In the genomic region with DNA sequence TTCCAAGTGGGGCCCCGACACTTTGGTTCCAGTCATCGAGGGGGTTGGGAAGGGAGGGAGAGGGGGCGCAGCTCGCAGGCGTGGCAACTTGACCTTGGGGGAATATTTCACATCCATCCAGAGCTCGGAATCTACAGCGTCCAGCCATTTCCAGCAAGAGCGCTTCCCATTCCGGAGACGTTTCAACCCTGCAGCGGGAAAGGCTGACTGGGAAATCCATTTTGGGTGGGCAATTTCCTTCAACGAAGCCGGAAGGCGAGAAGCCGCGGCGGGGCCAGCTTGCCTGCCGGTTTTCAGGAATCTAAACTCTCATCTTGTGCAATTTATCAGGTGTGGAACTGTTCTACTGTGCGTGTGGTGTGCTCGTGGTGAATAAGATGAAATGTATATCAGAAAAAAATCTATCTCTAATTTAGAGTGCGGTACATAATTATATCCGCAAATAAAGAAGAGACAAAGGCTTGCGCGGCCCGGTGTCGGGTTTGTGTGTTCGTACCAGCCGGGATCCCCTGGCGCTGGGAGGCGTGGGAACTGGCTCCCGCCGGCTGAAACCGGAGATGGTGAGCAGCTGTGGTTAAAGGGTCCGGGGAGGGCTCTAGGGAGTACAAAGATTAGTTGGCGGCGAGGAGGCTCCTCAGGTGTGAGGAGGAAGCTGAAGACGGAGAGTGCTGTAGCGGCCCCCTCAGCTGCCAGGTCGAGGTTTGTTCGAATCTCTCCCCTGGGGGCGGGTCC, we compare ENCODE assay signal across 2 cellular contexts.
TF ChIP-seq lines count a peak whose summit lies in the region.

No MANE protein-coding gene starts in this region.

TF ChIP-seq in SK-N-SH, 30 proteins besides CTCF, POLR2A, EP300 and RAD21 (continued from another document):
- TF ChIP-seq, protein P1, sequence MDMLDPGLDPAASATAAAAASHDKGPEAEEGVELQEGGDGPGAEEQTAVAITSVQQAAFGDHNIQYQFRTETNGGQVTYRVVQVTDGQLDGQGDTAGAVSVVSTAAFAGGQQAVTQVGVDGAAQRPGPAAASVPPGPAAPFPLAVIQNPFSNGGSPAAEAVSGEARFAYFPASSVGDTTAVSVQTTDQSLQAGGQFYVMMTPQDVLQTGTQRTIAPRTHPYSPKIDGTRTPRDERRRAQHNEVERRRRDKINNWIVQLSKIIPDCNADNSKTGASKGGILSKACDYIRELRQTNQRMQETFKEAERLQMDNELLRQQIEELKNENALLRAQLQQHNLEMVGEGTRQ (IDR thresholded peaks at IDR 0.05; ENCODE audit: borderline replicate concordance, low read depth, low read length): no peak
- TF ChIP-seq EZH2phosphoT487 (IDR thresholded peaks at IDR 0.05; ENCODE audit: borderline replicate concordance, low read depth) (no peak), FOXM1 (IDR thresholded peaks at IDR 0.05; ENCODE audit: low read depth) (no peak), CHD2 (IDR thresholded peaks at IDR 0.05; ENCODE audit: low read length, partially characterized antibody) (no peak), TEAD4 (IDR thresholded peaks at IDR 0.05; ENCODE audit: borderline replicate concordance, insufficient read depth) (no peak)

TF ChIP-seq in SK-N-SH treated with all-trans-retinoic acid at 6 μM for 48 hours, 23 proteins besides CTCF, POLR2A, EP300 and RAD21 (continued from another document):
- TF ChIP-seq ZNF70 (CRISPR knock-in tag; IDR thresholded peaks at IDR 0.05): no peak
- no peak for TF ChIP-seq PPARA (CRISPR knock-in tag; IDR thresholded peaks at IDR 0.05; ENCODE audit: borderline replicate concordance)
- TF ChIP-seq TOX (CRISPR knock-in tag; IDR thresholded peaks at IDR 0.05; ENCODE audit: borderline replicate concordance): no peak
- TF ChIP-seq TCF4 (CRISPR knock-in tag; IDR thresholded peaks at IDR 0.05; ENCODE audit: borderline replicate concordance): no peak
- no peak for TF ChIP-seq ISL1 (CRISPR knock-in tag; IDR thresholded peaks at IDR 0.05)
- TF ChIP-seq, protein P2, sequence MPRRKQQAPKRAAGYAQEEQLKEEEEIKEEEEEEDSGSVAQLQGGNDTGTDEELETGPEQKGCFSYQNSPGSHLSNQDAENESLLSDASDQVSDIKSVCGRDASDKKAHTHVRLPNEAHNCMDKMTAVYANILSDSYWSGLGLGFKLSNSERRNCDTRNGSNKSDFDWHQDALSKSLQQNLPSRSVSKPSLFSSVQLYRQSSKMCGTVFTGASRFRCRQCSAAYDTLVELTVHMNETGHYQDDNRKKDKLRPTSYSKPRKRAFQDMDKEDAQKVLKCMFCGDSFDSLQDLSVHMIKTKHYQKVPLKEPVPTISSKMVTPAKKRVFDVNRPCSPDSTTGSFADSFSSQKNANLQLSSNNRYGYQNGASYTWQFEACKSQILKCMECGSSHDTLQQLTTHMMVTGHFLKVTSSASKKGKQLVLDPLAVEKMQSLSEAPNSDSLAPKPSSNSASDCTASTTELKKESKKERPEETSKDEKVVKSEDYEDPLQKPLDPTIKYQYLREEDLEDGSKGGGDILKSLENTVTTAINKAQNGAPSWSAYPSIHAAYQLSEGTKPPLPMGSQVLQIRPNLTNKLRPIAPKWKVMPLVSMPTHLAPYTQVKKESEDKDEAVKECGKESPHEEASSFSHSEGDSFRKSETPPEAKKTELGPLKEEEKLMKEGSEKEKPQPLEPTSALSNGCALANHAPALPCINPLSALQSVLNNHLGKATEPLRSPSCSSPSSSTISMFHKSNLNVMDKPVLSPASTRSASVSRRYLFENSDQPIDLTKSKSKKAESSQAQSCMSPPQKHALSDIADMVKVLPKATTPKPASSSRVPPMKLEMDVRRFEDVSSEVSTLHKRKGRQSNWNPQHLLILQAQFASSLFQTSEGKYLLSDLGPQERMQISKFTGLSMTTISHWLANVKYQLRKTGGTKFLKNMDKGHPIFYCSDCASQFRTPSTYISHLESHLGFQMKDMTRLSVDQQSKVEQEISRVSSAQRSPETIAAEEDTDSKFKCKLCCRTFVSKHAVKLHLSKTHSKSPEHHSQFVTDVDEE (CRISPR knock-in tag; IDR thresholded peaks at IDR 0.05): no peak
- TF ChIP-seq ESRRG (CRISPR knock-in tag; IDR thresholded peaks at IDR 0.05): no peak
- TF ChIP-seq ZC3H10 (CRISPR knock-in tag; IDR thresholded peaks at IDR 0.05): no peak
- TF ChIP-seq GLIS3 (CRISPR knock-in tag; IDR thresholded peaks at IDR 0.05): no peak
- no peak for TF ChIP-seq SNAI2 (CRISPR knock-in tag; IDR thresholded peaks at IDR 0.05)
- no peak for TF ChIP-seq ZFP30 (CRISPR knock-in tag; IDR thresholded peaks at IDR 0.05)
- TF ChIP-seq ZNF8 (CRISPR knock-in tag; IDR thresholded peaks at IDR 0.05): no peak
